In genomic region chrX:110135618-110136017, GRCh38 we compare ENCODE assay signal across 1 cellular context.
TF ChIP-seq lines count a peak whose summit lies in the region.

No MANE protein-coding gene starts in this region.

TF ChIP-seq in K562, 482 proteins besides CTCF, POLR2A, EP300 and RAD21 (continued from another document):
- TF ChIP-seq DLX4 (CRISPR knock-in tag; IDR thresholded peaks at IDR 0.05): no peak
- TF ChIP-seq POLR2AphosphoS2 (IDR thresholded peaks at IDR 0.05; ENCODE audit: low read length): no peak
- TF ChIP-seq HIVEP1 (CRISPR knock-in tag; IDR thresholded peaks at IDR 0.05): no peak
- no peak for TF ChIP-seq E2F5 (CRISPR knock-in tag; IDR thresholded peaks at IDR 0.05)
- TF ChIP-seq NFE2 (IDR thresholded peaks at IDR 0.05; ENCODE audit: low read depth): peak; percentile 91
